28 cellular contexts compared by ENCODE assay signal in the genomic region with DNA sequence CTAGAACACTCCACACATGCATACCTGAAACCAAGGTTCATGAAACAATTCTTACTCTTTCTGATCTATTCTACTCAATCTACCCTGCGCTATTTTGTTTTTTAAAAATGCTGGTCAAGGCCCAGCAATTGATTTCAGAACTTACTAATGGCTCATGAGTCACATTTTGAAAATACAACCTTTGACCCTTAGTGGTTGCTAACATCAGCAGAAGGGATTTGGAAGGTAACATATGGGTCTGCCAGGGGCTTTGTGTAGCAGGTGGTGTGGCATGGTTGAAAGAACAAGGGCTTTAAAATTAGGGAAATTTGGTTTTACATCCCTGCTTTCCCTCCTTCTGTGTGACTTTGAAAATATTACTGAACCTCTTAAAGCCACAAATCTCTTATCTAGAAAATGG.
DNase-seq lines count a peak whose midpoint lies in the region; FAIRE-seq and TF ChIP-seq lines count a peak whose summit lies in the region.
"Had no signal": no experiment of that assay in that cellular context is flagged by ENCODE, and none has a peak within 500 bp of the region (broad histone marks: within the 10 kb centered on the region; RNA-seq: fewer than 3 reads in every experiment).

No MANE protein-coding gene starts in this region.

- no peak for TF ChIP-seq CTCF in astrocyte of the cerebellum (IDR thresholded peaks at IDR 0.05; ENCODE audit: low read depth, low read length, missing control alignments)

- in situ Hi-C loops in astrocyte of the cerebellum (cut with HindIII; ENCODE audit: low sequenced_read_pairs) = no loop called here

- peak; percentile 5 for FAIRE-seq in islet of Langerhans (lab: Jason Lieb, UNC)
- FAIRE-seq in frontal cortex (lab: Jason Lieb, UNC) = no peak
- FAIRE-seq: A549, colon, RCC 7860, urothelium cell line had no signal

- DNase-seq in EL (peak; percentile 13), NCI-H1694 treated with DMSO at 0.1 percent for 48 hours (lab: John Stamatoyannopoulos, UW) (peak; percentile 84), astrocyte of the cerebellum (ENCODE audit: low read depth) (peak; percentile 28), frontal cortex (ENCODE audit: low spot score in 2 of 2) (no peak), NCI-H510A (lab: John Stamatoyannopoulos, UW) (no peak), amniotic stem cell (lab: John Stamatoyannopoulos, UW) (no peak), NK-92 (lab: John Stamatoyannopoulos, UW; ENCODE audit: unreplicated experiment) (no peak)
- DNase-seq: activated CD4-positive, alpha-beta T cell treated with anti-CD3 and anti-CD28 coated beads, Interleukin-2, amount 10 ng/mL, durations not matched to agents 24 days and 14 days; activated naive CD8-positive, alpha-beta T cell treated with anti-CD3 and anti-CD28 coated beads for 36 hours; DMS79 treated with DMSO at 0.1 percent for 48 hours; effector memory CD8-positive, alpha-beta T cell; esophagus squamous epithelium; GOT3; heart right ventricle; left ventricle myocardium inferior; mucosa of descending colon; NCI-H187 treated with DMSO at 0.1 percent for 48 hours; stimulated activated CD4-positive, alpha-beta T cell treated with anti-CD3 and anti-CD28 coated beads, Interleukin-2, amount 100 ng/mL, for 24 hours; T-helper 17 cell had no signal

- no peak overlapping the region for H3K4me3 ChIP-seq in astrocyte of the cerebellum (ENCODE audit: low read depth, low read length)
- H3K4me3 ChIP-seq: A549, esophagus squamous epithelium, heart right ventricle, left ventricle myocardium inferior, mucosa of descending colon, prostate gland, SJSA1, skin epidermis, suprapubic skin had no signal

Comparison
In these comparisons a context has a peak if more than half of its experiments do, and no peak if none do; other contexts are left out.
1. DNase-seq: peak in EL (single experiment), NCI-H1694 treated with DMSO at 0.1 percent for 48 hours (single experiment) and astrocyte of the cerebellum (single experiment); none in frontal cortex (0 of 2), NCI-H510A (single experiment), amniotic stem cell (single experiment) and NK-92 (single experiment).